ENCODE assay signal across 2 cellular contexts in the genomic region with DNA sequence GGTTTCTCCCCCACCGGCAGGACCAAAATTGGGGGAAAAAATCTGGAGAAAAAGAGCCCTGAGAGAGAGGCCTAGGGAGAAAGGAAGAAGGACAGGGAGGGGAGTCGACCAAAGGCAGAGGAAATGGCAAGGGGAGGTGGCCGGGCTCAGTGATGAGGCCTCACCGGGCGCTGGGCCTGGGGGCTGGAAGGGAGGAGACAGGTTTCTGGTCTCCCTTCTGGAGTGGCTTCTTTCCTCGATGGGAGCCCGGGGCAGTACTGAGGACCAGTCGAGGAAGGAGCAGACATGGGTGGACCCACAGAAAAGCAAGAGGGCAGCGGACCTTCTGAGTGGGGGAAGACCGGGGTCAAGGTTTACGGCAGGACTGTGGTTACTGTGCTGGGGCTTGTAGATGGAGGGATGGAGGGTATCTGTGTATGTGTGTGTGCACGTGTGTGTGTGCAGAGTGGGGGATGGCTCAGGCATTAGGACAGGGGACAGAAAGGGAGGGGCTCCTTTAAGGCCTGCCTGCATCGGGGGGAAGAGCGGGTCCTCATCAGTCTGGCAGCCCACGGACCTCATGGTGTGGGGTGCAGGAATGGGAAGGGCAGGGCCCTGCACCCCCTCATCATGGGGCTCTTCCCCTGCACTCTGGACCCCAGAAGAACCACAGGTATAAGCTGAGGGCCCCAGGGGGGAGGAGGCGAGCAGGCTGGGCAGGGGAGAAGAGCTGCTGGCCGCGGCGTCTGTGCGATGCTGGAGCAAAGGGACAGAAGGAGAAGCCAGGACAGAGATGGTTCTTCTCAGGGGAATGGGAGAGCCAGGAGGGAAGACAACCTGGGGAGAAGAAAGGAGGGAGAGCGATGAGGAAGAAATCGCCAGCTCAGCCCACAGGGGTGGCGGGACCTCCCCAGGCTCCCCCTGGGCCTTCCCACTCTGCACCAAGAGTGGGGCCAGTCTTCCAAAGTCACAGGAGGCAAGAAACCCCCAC.
TF ChIP-seq lines count a peak whose summit lies in the region.

No MANE protein-coding gene starts in this region.

TF ChIP-seq in GM23338, 12 proteins besides CTCF, POLR2A, EP300 and RAD21:
- TF ChIP-seq ETS1 (IDR thresholded peaks at IDR 0.05) (no peak), ZNF114 (CRISPR knock-in tag; IDR thresholded peaks at IDR 0.05) (no peak), EZH2phosphoT487 (IDR thresholded peaks at IDR 0.05; ENCODE audit: unreplicated experiment) (no peak), CREB1 (CRISPR knock-in tag; IDR thresholded peaks at IDR 0.05; ENCODE audit: low read depth) (no peak), JUNB (IDR thresholded peaks at IDR 0.05; ENCODE audit: unreplicated experiment) (no peak), NANOG (IDR thresholded peaks at IDR 0.05; ENCODE audit: borderline replicate concordance) (no peak), EZH2 (IDR thresholded peaks at IDR 0.05; ENCODE audit: low read depth, unreplicated experiment) (no peak), STAT1 (IDR thresholded peaks at IDR 0.05; ENCODE audit: unreplicated experiment) (no peak), POLR2AphosphoS5 (IDR thresholded peaks at IDR 0.05; ENCODE audit: low read depth) (no peak)
- TF ChIP-seq, protein P1, sequence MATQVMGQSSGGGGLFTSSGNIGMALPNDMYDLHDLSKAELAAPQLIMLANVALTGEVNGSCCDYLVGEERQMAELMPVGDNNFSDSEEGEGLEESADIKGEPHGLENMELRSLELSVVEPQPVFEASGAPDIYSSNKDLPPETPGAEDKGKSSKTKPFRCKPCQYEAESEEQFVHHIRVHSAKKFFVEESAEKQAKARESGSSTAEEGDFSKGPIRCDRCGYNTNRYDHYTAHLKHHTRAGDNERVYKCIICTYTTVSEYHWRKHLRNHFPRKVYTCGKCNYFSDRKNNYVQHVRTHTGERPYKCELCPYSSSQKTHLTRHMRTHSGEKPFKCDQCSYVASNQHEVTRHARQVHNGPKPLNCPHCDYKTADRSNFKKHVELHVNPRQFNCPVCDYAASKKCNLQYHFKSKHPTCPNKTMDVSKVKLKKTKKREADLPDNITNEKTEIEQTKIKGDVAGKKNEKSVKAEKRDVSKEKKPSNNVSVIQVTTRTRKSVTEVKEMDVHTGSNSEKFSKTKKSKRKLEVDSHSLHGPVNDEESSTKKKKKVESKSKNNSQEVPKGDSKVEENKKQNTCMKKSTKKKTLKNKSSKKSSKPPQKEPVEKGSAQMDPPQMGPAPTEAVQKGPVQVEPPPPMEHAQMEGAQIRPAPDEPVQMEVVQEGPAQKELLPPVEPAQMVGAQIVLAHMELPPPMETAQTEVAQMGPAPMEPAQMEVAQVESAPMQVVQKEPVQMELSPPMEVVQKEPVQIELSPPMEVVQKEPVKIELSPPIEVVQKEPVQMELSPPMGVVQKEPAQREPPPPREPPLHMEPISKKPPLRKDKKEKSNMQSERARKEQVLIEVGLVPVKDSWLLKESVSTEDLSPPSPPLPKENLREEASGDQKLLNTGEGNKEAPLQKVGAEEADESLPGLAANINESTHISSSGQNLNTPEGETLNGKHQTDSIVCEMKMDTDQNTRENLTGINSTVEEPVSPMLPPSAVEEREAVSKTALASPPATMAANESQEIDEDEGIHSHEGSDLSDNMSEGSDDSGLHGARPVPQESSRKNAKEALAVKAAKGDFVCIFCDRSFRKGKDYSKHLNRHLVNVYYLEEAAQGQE (IDR thresholded peaks at IDR 0.05; ENCODE audit: unreplicated experiment) = no peak
TF ChIP-seq in GM23338: peak in this region for 0.

TF ChIP-seq in K562, 482 proteins besides CTCF, POLR2A, EP300 and RAD21:
- TF ChIP-seq THAP7 (CRISPR knock-in tag; IDR thresholded peaks at IDR 0.05) = no peak
- TF ChIP-seq, protein P2, sequence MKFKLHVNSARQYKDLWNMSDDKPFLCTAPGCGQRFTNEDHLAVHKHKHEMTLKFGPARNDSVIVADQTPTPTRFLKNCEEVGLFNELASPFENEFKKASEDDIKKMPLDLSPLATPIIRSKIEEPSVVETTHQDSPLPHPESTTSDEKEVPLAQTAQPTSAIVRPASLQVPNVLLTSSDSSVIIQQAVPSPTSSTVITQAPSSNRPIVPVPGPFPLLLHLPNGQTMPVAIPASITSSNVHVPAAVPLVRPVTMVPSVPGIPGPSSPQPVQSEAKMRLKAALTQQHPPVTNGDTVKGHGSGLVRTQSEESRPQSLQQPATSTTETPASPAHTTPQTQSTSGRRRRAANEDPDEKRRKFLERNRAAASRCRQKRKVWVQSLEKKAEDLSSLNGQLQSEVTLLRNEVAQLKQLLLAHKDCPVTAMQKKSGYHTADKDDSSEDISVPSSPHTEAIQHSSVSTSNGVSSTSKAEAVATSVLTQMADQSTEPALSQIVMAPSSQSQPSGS (CRISPR knock-in tag; IDR thresholded peaks at IDR 0.05) = no peak
- TF ChIP-seq TAL1 (IDR thresholded peaks at IDR 0.05) = no peak
- TF ChIP-seq ZNF79 (CRISPR knock-in tag; IDR thresholded peaks at IDR 0.05; ENCODE audit: low read depth) = no peak
- no peak for TF ChIP-seq BRD9 (IDR thresholded peaks at IDR 0.05; ENCODE audit: low read depth, partially characterized antibody)
- no peak for TF ChIP-seq ZFPM2 (CRISPR knock-in tag; IDR thresholded peaks at IDR 0.05)
- TF ChIP-seq HSF4 (CRISPR knock-in tag; IDR thresholded peaks at IDR 0.05; ENCODE audit: borderline replicate concordance) = no peak
- TF ChIP-seq, protein P3, sequence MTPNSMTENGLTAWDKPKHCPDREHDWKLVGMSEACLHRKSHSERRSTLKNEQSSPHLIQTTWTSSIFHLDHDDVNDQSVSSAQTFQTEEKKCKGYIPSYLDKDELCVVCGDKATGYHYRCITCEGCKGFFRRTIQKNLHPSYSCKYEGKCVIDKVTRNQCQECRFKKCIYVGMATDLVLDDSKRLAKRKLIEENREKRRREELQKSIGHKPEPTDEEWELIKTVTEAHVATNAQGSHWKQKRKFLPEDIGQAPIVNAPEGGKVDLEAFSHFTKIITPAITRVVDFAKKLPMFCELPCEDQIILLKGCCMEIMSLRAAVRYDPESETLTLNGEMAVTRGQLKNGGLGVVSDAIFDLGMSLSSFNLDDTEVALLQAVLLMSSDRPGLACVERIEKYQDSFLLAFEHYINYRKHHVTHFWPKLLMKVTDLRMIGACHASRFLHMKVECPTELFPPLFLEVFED (CRISPR knock-in tag; conservative IDR thresholded peaks at IDR 0.05) = no peak
